In genomic region chr7:94236960-94237359, GRCh38 we compare ENCODE assay signal across 24 cellular contexts.
DNase-seq lines count a peak whose midpoint lies in the region; ATAC-seq, FAIRE-seq and TF ChIP-seq lines count a peak whose summit lies in the region.
"Had no signal": no experiment of that assay in that cellular context is flagged by ENCODE, and none has a peak within 500 bp of the region (broad histone marks: within the 10 kb centered on the region; RNA-seq: fewer than 3 reads in every experiment).

No MANE protein-coding gene starts in this region.

- DNase-seq in H7 (peak; percentile 2), H1 (ENCODE audit: low read depth in 1 of 2, low spot score in 2 of 2) (no peak), iPS-NIHi11 (ENCODE audit: low spot score) (peak; percentile 13), DMS153 (lab: John Stamatoyannopoulos, UW) (no peak), NCI-H526 (lab: John Stamatoyannopoulos, UW) (no peak), NCI-H82 (lab: John Stamatoyannopoulos, UW) (no peak)
- DNase-seq: 8988T; ACHN; AML-193; BE2C; CD4-positive, alpha-beta T cell; CD8-positive, alpha-beta memory T cell; DMS 273 treated with DMSO at 0.1 percent for 48 hours; DMS53; DMS79 treated with DMSO at 0.1 percent for 48 hours; GF-D8; HFFc6 had no signal

- TF ChIP-seq EP300 in H1 (IDR thresholded peaks at IDR 0.05; ENCODE audit: borderline replicate concordance in 1 of 2, low read depth in 2 of 2, low read length in 2 of 2), result no peak

- H3K27me3 ChIP-seq in H7 (ENCODE audit: control insufficient read depth, insufficient read depth, low read length) (peaks cover 17% of the 10 kb centered on the region), H1 (replicated peaks in 1 of 4; ENCODE audit: control insufficient read depth in 3 of 4, extremely low read depth in 1 of 4, insufficient read depth in 3 of 4, low read length in 3 of 4) (peaks cover 22 to 69% (median 42%) of the 10 kb centered on the region in 4 experiments)
- H3K27me3 ChIP-seq: BE2C; BLaER1 treated with 17β-estradiol and CSF1 and Interleukin-3, amounts not matched to agents 10 nM and 100 nM had no signal

- no peak for ATAC-seq in HG03442 (IDR thresholded peaks at IDR 0.05; ENCODE audit: unreplicated experiment)
- ATAC-seq: A549 had no signal

- no peak overlapping the region for H2AFZ ChIP-seq in H1 (ENCODE audit: low read length)

- no peak overlapping the region for H3K27ac ChIP-seq in H1 (ENCODE audit: low read depth, low read length)
- H3K27ac ChIP-seq: A549; BLaER1 treated with 17β-estradiol and CSF1 and Interleukin-3, amounts not matched to agents 10 nM and 100 nM had no signal

- FAIRE-seq in H1 (lab: Jason Lieb, UNC), result no peak
- FAIRE-seq: A549, D721Med, GM12891, GM18507 had no signal

- no peak overlapping the region for H2BK120ac ChIP-seq in H1 (replicated peaks; ENCODE audit: low read depth, low read length)

- H3K23me2 ChIP-seq in H1 (ENCODE audit: low read depth, low read length), result no peaks in the 10 kb centered on the region

- H3K36me3 ChIP-seq in H7 (replicated peaks; ENCODE audit: control insufficient read depth, insufficient read depth, low read length) (no peaks in the 10 kb centered on the region), H1 (ENCODE audit: control insufficient read depth in 2 of 4, insufficient read depth in 4 of 4, low read length in 3 of 4) (no peaks in the 10 kb centered on the region)
- H3K36me3 ChIP-seq: BE2C; BLaER1 treated with 17β-estradiol and CSF1 and Interleukin-3, amounts not matched to agents 10 nM and 100 nM; HAP-1 had no signal

- POLR2A ChIA-PET in H1 (lab: Charles Lee; ENCODE audit: partially characterized antibody), result no interaction called here

- no peak overlapping the region for H2BK12ac ChIP-seq in H1 (ENCODE audit: low read depth, low read length)

- no peaks in the 10 kb centered on the region for H4K20me1 ChIP-seq in H1 (replicated peaks in 1 of 2; ENCODE audit: control insufficient read depth in 1 of 2, insufficient read depth in 2 of 2, low read length in 2 of 2)
- H4K20me1 ChIP-seq: BLaER1 treated with 17β-estradiol and CSF1 and Interleukin-3, amounts not matched to agents 10 nM and 100 nM had no signal

- no peak overlapping the region for H3K9ac ChIP-seq in H1 (replicated peaks in 1 of 4; ENCODE audit: extremely low read depth in 1 of 4, low read depth in 3 of 4, low read length in 3 of 4)
- H3K9ac ChIP-seq: BLaER1 treated with 17β-estradiol and CSF1 and Interleukin-3, amounts not matched to agents 10 nM and 100 nM had no signal

- no peak overlapping the region for H3K4me2 ChIP-seq in H1 (ENCODE audit: insufficient read depth in 1 of 2, low read depth in 2 of 2, low read length in 2 of 2)
- H3K4me2 ChIP-seq: A549; BLaER1 treated with 17β-estradiol and CSF1 and Interleukin-3, amounts not matched to agents 10 nM and 100 nM had no signal

- no peak overlapping the region for H2BK5ac ChIP-seq in H1 (ENCODE audit: low read depth, low read length)

- H3K79me2 ChIP-seq in H1 (ENCODE audit: control insufficient read depth in 1 of 2, insufficient read depth in 2 of 2, low read length in 2 of 2), result no peaks in the 10 kb centered on the region

- H4K5ac ChIP-seq in H1 (ENCODE audit: insufficient read length, low read depth, low read length), result no peak overlapping the region

- H2AK5ac ChIP-seq in H1 (ENCODE audit: low read depth, low read length), result no peak overlapping the region

- H3K4me3 ChIP-seq in H7 (ENCODE audit: insufficient read depth, low read depth, low read length), result no peak overlapping the region
- no peak overlapping the region for H3K4me3 ChIP-seq in H1 (ENCODE audit: extremely low read depth in 1 of 4, insufficient read depth in 2 of 4, low read depth in 3 of 4, low read length in 4 of 4)
- H3K4me3 ChIP-seq: A549; BLaER1 treated with 17β-estradiol and CSF1 and Interleukin-3, amounts not matched to agents 10 nM and 100 nM; HAP-1 had no signal

- H3K4ac ChIP-seq in H1 (replicated peaks; ENCODE audit: insufficient read length, low read depth, low read length), result no peak overlapping the region

- TF ChIP-seq CTCF in H1 (IDR thresholded peaks at IDR 0.05; ENCODE audit: control extremely low read depth in 1 of 3, insufficient read depth in 1 of 3, low read depth in 1 of 3, low read length in 3 of 3), result no peak

- CTCF ChIA-PET in H1 (lab: Charles Lee; ENCODE audit: partially characterized antibody), result interaction anchor here (1.6 to 1.8 kb wide), 2 partner anchors 158 to 199 kb away, joined by 3 to 4 read pairs; partner anchors contain the start of gene COL1A2

- no peak overlapping the region for H3K14ac ChIP-seq in H1 (ENCODE audit: insufficient read length)

- no peak overlapping the region for H4K91ac ChIP-seq in H1 (replicated peaks; ENCODE audit: insufficient read length, low read length)

- no peak overlapping the region for H3K18ac ChIP-seq in H1 (ENCODE audit: extremely low read depth, low read length)

- TF ChIP-seq RAD21 in H1 (IDR thresholded peaks at IDR 0.05 in 1 of 2, conservative IDR thresholded peaks at IDR 0.05 in 1 of 2; ENCODE audit: low read depth in 2 of 2, low read length in 2 of 2), result no peak

- H3K23ac ChIP-seq in H1 (ENCODE audit: insufficient read length), result no peak overlapping the region

- no peaks in the 10 kb centered on the region for H3K9me3 ChIP-seq in H1 (ENCODE audit: insufficient read depth in 2 of 2, low read depth in 1 of 2, low read length in 1 of 2)
- H3K9me3 ChIP-seq: A549; BE2C; BLaER1 treated with 17β-estradiol and CSF1 and Interleukin-3, amounts not matched to agents 10 nM and 100 nM; HAP-1 had no signal

- TF ChIP-seq POLR2A in H1 (IDR thresholded peaks at IDR 0.05; ENCODE audit: control extremely low read depth in 1 of 2, low read depth in 2 of 2, low read length in 2 of 2), result no peak

- H3K4me1 ChIP-seq in H1 (replicated peaks in 1 of 4; ENCODE audit: control insufficient read depth in 3 of 4, insufficient read depth in 4 of 4, low read length in 3 of 4), result no peaks in the 10 kb centered on the region
- H3K4me1 ChIP-seq: A549, BE2C, HAP-1 had no signal

- no peak overlapping the region for H4K8ac ChIP-seq in H1 (ENCODE audit: extremely low read depth, insufficient read depth, low read length)

- no peak overlapping the region for H3K56ac ChIP-seq in H1 (replicated peaks; ENCODE audit: insufficient read length, low read depth, low read length)

- 24% methylated on average over 2 of the region's 2 CpGs; no CpG with 5 or more reads in 1 of the 2 experiments for WGBS in H1 (ENCODE audit: extremely low coverage in 1 of 2, insufficient coverage in 1 of 2, insufficient read length in 1 of 2, insufficient replicate concordance in 2 of 2, low coverage in 1 of 2, low lambda C conversion rate in 2 of 2, missing lambda C conversion rate in 1 of 2), 2 experiments

- H3K79me1 ChIP-seq in H1 (ENCODE audit: low read depth, low read length), result no peaks in the 10 kb centered on the region

- no peak overlapping the region for H2BK20ac ChIP-seq in H1 (ENCODE audit: low read length)

- no peak overlapping the region for H2BK15ac ChIP-seq in H1 (ENCODE audit: low read length)

TF ChIP-seq in H1, 55 proteins besides CTCF, POLR2A, EP300 and RAD21:
- no peak for TF ChIP-seq JUN (IDR thresholded peaks at IDR 0.05; ENCODE audit: low read depth, low read length)
- peak; percentile 24; the same call in 1 of the 2 replicates for TF ChIP-seq ZNF274 (IDR thresholded peaks at IDR 0.05; ENCODE audit: borderline replicate concordance, extremely low read depth, low read length)
- TF ChIP-seq TCF12 (IDR thresholded peaks at IDR 0.05; ENCODE audit: low read depth, low read length), result peak; percentile 98
- TF ChIP-seq BRCA1 (IDR thresholded peaks at IDR 0.05; ENCODE audit: low read depth, low read length), result no peak
- no peak for TF ChIP-seq SP1 (IDR thresholded peaks at IDR 0.05; ENCODE audit: low read depth, low read length)
- TF ChIP-seq POLR2AphosphoS5 (IDR thresholded peaks at IDR 0.05; ENCODE audit: low read depth, low read length), result peak; percentile 96
- TF ChIP-seq CEBPB (IDR thresholded peaks at IDR 0.05; ENCODE audit: low read depth, low read length), result no peak
- no peak for TF ChIP-seq BACH1 (IDR thresholded peaks at IDR 0.05; ENCODE audit: low read length)
- peak; percentile 41 for TF ChIP-seq NANOG (IDR thresholded peaks at IDR 0.05; ENCODE audit: insufficient read depth, low read depth, low read length, poor library complexity, severe bottlenecking)
- no peak for TF ChIP-seq BCL11A (IDR thresholded peaks at IDR 0.05; ENCODE audit: low read depth in 2 of 2, low read length in 2 of 2)
TF ChIP-seq in H1: peak in this region for 4.

Comparison
In these comparisons a context has a peak if more than half of its experiments do, and no peak if none do; other contexts are left out.
1. DNase-seq: peak in H7 (single experiment) and iPS-NIHi11 (single experiment); none in H1 (0 of 2), DMS153 (single experiment), NCI-H526 (0 of 2) and NCI-H82 (single experiment).